ENCODE assay signal across 14 cellular contexts in genomic region chr6:44473393-44473792, GRCh38.
DNase-seq lines count a peak whose midpoint lies in the region; TF ChIP-seq lines count a peak whose summit lies in the region.
"Had no signal": no experiment of that assay in that cellular context is flagged by ENCODE, and none has a peak within 500 bp of the region (broad histone marks: within the 10 kb centered on the region; RNA-seq: fewer than 3 reads in every experiment).

No MANE protein-coding gene starts in this region.

- TF ChIP-seq CTCF in coronary artery (IDR thresholded peaks at IDR 0.05), result no peak

- no peak overlapping the region for H3K4me2 ChIP-seq in trophoblast cell (ENCODE audit: low read length)

- H3K27me3 ChIP-seq in HUES6 (ENCODE audit: control insufficient read depth, insufficient read depth, low read length), result no peaks in the 10 kb centered on the region
- no peaks in the 10 kb centered on the region for H3K27me3 ChIP-seq in iPS DF 6.9 (ENCODE audit: control insufficient read depth, insufficient read depth, low read length)
- H3K27me3 ChIP-seq in trophoblast cell (ENCODE audit: insufficient read depth, low read length), result no peaks in the 10 kb centered on the region

- H3K4me1 ChIP-seq in HUES6 (ENCODE audit: control insufficient read depth, insufficient read depth, low read length), result peaks cover 36% of the 10 kb centered on the region
- H3K4me1 ChIP-seq in iPS DF 6.9 (ENCODE audit: control insufficient read depth, insufficient read depth, low read length), result peaks cover 4% of the 10 kb centered on the region; the same call in 1 of the 2 replicates
- peaks cover 5 to 18% of the 10 kb centered on the region in 2 experiments for H3K4me1 ChIP-seq in trophoblast cell (ENCODE audit: control insufficient read depth in 1 of 2, insufficient read depth in 2 of 2, low read length in 2 of 2)

- peak overlapping the region; percentile 9 for H4K91ac ChIP-seq in trophoblast cell (ENCODE audit: low read depth, low read length)

- no peak overlapping the region for H3K14ac ChIP-seq in trophoblast cell (ENCODE audit: low read length)

- H3K23ac ChIP-seq in trophoblast cell (ENCODE audit: low read length), result no peak overlapping the region

- H2AK5ac ChIP-seq in trophoblast cell (ENCODE audit: low read length), result no peak overlapping the region

- no peak overlapping the region for H2BK12ac ChIP-seq in trophoblast cell (ENCODE audit: low read length)

- H3K27ac ChIP-seq in HUES6 (ENCODE audit: low read depth, low read length), result no peak overlapping the region
- no peak overlapping the region for H3K27ac ChIP-seq in coronary artery
- peak overlapping the region; percentile 33 for H3K27ac ChIP-seq in iPS DF 6.9 (ENCODE audit: low read length)
- H3K27ac ChIP-seq in trophoblast cell (ENCODE audit: low read depth, low read length), result no peak overlapping the region
- H3K27ac ChIP-seq: C4-2B had no signal

- H2AFZ ChIP-seq in trophoblast cell (ENCODE audit: insufficient read depth, low read length, poor library complexity), result no peak overlapping the region

- H4K12ac ChIP-seq in trophoblast cell (ENCODE audit: low read depth, low read length), result no peak overlapping the region

- no peaks in the 10 kb centered on the region for H3K79me2 ChIP-seq in trophoblast cell (ENCODE audit: control insufficient read depth, insufficient read depth, low read length, poor library complexity)

- H2BK120ac ChIP-seq in trophoblast cell (ENCODE audit: insufficient read depth, low read length, poor library complexity), result no peak overlapping the region

- H3K18ac ChIP-seq in trophoblast cell (ENCODE audit: low read length), result no peak overlapping the region

- H3K4me3 ChIP-seq in HUES6 (ENCODE audit: low read depth, low read length) (no peak overlapping the region), coronary artery (no peak overlapping the region), iPS DF 6.9 (ENCODE audit: low read length) (no peak overlapping the region), trophoblast cell (ENCODE audit: low read depth, low read length) (no peak overlapping the region)
- H3K4me3 ChIP-seq: HAP-1 had no signal

- H4K8ac ChIP-seq in trophoblast cell (ENCODE audit: low read depth, low read length), result no peak overlapping the region

- H3K9me3 ChIP-seq in HUES6 (ENCODE audit: control insufficient read depth, insufficient read depth, low read depth, low read length) (no peaks in the 10 kb centered on the region), iPS DF 6.9 (ENCODE audit: control insufficient read depth, insufficient read depth, low read length) (no peaks in the 10 kb centered on the region), trophoblast cell (ENCODE audit: insufficient read depth, low read depth, low read length) (no peaks in the 10 kb centered on the region)
- H3K9me3 ChIP-seq: Caco-2, HAP-1 had no signal

- peak; percentile 38 for DNase-seq in coronary artery (ENCODE audit: low spot score)
- no peak for DNase-seq in iPS DF 6.9 (ENCODE audit: low read depth, low spot score)
- DNase-seq in trophoblast cell, result no peak
- DNase-seq in activated effector memory CD4-positive, alpha-beta T cell treated with Interleukin-2 at 50 U/mL for 16 hours, result no peak
- no peak for DNase-seq in AML-193 (lab: John Stamatoyannopoulos, UW)
- no peak for DNase-seq in occipital lobe (lab: John Stamatoyannopoulos, UW)
- DNase-seq in activated T-cell treated with anti-CD3 and anti-CD28 coated beads, Interleukin-2, amount 50 U/mL, for 48 hours, result no peak
- DNase-seq: ACHN; Caco-2; CD4-positive, alpha-beta T cell; KG1 had no signal

- peaks cover 3% of the 10 kb centered on the region for H3K79me1 ChIP-seq in trophoblast cell (ENCODE audit: low read length)

- H3K36me3 ChIP-seq in HUES6 (ENCODE audit: control insufficient read depth, insufficient read depth, low read length) (no peaks in the 10 kb centered on the region), iPS DF 6.9 (ENCODE audit: control insufficient read depth, insufficient read depth, low read length) (no peaks in the 10 kb centered on the region), trophoblast cell (ENCODE audit: control insufficient read depth in 1 of 2, insufficient read depth in 2 of 2, low read length in 2 of 2) (no peaks in the 10 kb centered on the region)
- H3K36me3 ChIP-seq: HAP-1 had no signal

- H3K9ac ChIP-seq in HUES6 (ENCODE audit: low read length) (peak overlapping the region; percentile 31), trophoblast cell (ENCODE audit: low read length) (no peak overlapping the region)

- H3K4ac ChIP-seq in trophoblast cell (ENCODE audit: low read depth, low read length), result no peak overlapping the region

- no peak overlapping the region for H2BK5ac ChIP-seq in trophoblast cell (ENCODE audit: low read depth, low read length, poor library complexity)

- WGBS in iPS DF 6.9 (ENCODE audit: insufficient coverage, insufficient read length), result no CpG with 5 or more reads among the region's 11 CpGs
- no CpG with 5 or more reads among the region's 11 CpGs for WGBS in trophoblast cell (ENCODE audit: extremely low coverage, insufficient coverage, insufficient read length)
